Comparison of ENCODE assay signal across 14 cellular contexts in the genomic region with DNA sequence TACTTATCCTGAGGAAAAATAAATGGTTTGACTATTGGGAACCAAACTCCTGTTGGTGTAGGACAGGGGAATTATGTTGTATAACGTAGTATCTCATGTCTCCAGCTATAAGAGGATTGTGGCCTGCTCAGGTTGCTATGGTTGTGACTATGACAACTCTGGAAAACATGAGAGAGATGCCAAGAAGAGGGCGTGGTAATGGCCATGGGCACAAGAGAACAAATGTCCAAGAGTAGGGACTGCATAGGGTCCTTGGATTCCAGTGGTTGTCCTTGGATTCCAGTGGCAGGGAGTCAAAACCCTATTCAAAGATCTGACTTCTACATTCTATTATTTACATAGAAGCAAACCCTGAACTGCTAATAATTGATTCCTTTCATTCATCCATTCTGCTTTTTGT. TPM values are rescaled to one million over a fixed set of nuclear protein-coding genes. Genes with fewer than 3 reads are reported as not detected.
A peak's percentile ranks its signal among the peaks of the same experiment; 100 is the strongest.
DNase-seq lines count a peak whose midpoint lies in the region; ATAC-seq lines count a peak whose summit lies in the region.
"Had no signal": no experiment of that assay in that cellular context is flagged by ENCODE, and none has a peak within 500 bp of the region (broad histone marks: within the 10 kb centered on the region; RNA-seq: fewer than 3 reads in every experiment).

No MANE protein-coding gene starts in this region.

- no peaks in the 10 kb centered on the region for H3K9me3 ChIP-seq in stomach smooth muscle (ENCODE audit: control insufficient read depth in 2 of 2, low read length in 2 of 2)
- no peaks in the 10 kb centered on the region for H3K9me3 ChIP-seq in CD8-positive, alpha-beta memory T cell (ENCODE audit: low read length)

- H3K9me3 Mint-ChIP-seq in CD8-positive, alpha-beta memory T cell, result no peaks in the 10 kb centered on the region
- H3K9me3 Mint-ChIP-seq: naive thymus-derived CD8-positive, alpha-beta T cell had no signal

- no peaks in the 10 kb centered on the region for H3K27me3 Mint-ChIP-seq in CD8-positive, alpha-beta memory T cell
- H3K27me3 Mint-ChIP-seq: activated CD8-positive, alpha-beta memory T cell treated with anti-CD3 and anti-CD28 coated beads, Interleukin-2, amount 10 ng/mL, durations not matched to agents 7 days and 5 days; naive thymus-derived CD8-positive, alpha-beta T cell had no signal

- no peak overlapping the region for H3K4me3 ChIP-seq in stomach smooth muscle (ENCODE audit: low read length in 2 of 2)
- no peak overlapping the region for H3K4me3 ChIP-seq in CD8-positive, alpha-beta memory T cell (ENCODE audit: low read length)

- peaks cover 6% of the 10 kb centered on the region for H3K4me1 ChIP-seq in stomach smooth muscle (ENCODE audit: control insufficient read depth, insufficient read depth, low read length)
- H3K4me1 ChIP-seq in CD8-positive, alpha-beta memory T cell (ENCODE audit: insufficient read depth, low read length), result no peaks in the 10 kb centered on the region

- peak overlapping the region; percentile 76 for H3K27ac ChIP-seq in stomach smooth muscle (ENCODE audit: low read length)
- no peak overlapping the region for H3K27ac ChIP-seq in CD8-positive, alpha-beta memory T cell (ENCODE audit: low read depth, low read length)

- H3K9ac ChIP-seq in stomach smooth muscle (ENCODE audit: low read length in 2 of 2), result peak overlapping the region in 1 of 2 donors; percentile 14

- intact Hi-C loops in left ventricle myocardium superior (cut with micrococcal nuclease) (no loop called here), left colon (cut with DNase I, micrococcal nuclease) (no loop called here)

- ATAC-seq in left ventricle myocardium superior (peak; percentile 94), left colon (no peak), GM19467 (IDR thresholded peaks at IDR 0.05; ENCODE audit: unreplicated experiment) (no peak)
- ATAC-seq: activated CD8-positive, alpha-beta memory T cell treated with anti-CD3 and anti-CD28 coated beads, Interleukin-2, amount 10 ng/mL, durations not matched to agents 7 days and 5 days; naive thymus-derived CD8-positive, alpha-beta T cell had no signal

- no peaks in the 10 kb centered on the region for H3K36me3 ChIP-seq in stomach smooth muscle (ENCODE audit: control insufficient read depth in 2 of 2, insufficient read depth in 2 of 2, low read length in 2 of 2)
- H3K36me3 ChIP-seq in CD8-positive, alpha-beta memory T cell (ENCODE audit: insufficient read depth, low read length), result no peaks in the 10 kb centered on the region

- H3K4me1 Mint-ChIP-seq in CD8-positive, alpha-beta memory T cell, result no peaks in the 10 kb centered on the region
- H3K4me1 Mint-ChIP-seq: activated CD8-positive, alpha-beta memory T cell treated with anti-CD3 and anti-CD28 coated beads, Interleukin-2, amount 10 ng/mL, durations not matched to agents 7 days and 5 days had no signal

- CTCF ChIA-PET in CD8-positive, alpha-beta memory T cell (lab: Charles Lee), result no interaction called here

- POLR2A ChIA-PET in CD8-positive, alpha-beta memory T cell (lab: Charles Lee), result no interaction called here

- no peak overlapping the region for H3K27ac Mint-ChIP-seq in CD8-positive, alpha-beta memory T cell
- H3K27ac Mint-ChIP-seq: activated CD8-positive, alpha-beta memory T cell treated with anti-CD3 and anti-CD28 coated beads, Interleukin-2, amount 10 ng/mL, durations not matched to agents 7 days and 5 days; naive thymus-derived CD8-positive, alpha-beta T cell had no signal

- H3K36me3 Mint-ChIP-seq in CD8-positive, alpha-beta memory T cell, result no peaks in the 10 kb centered on the region
- H3K36me3 Mint-ChIP-seq: activated CD8-positive, alpha-beta memory T cell treated with anti-CD3 and anti-CD28 coated beads, Interleukin-2, amount 10 ng/mL, durations not matched to agents 7 days and 5 days; naive thymus-derived CD8-positive, alpha-beta T cell had no signal

- H3K27me3 ChIP-seq in stomach smooth muscle (ENCODE audit: control insufficient read depth in 1 of 2, insufficient read depth in 2 of 2, low read length in 2 of 2), result no peaks in the 10 kb centered on the region
- H3K27me3 ChIP-seq in CD8-positive, alpha-beta memory T cell (ENCODE audit: insufficient read depth, low read length, poor library complexity, severe bottlenecking), result no peaks in the 10 kb centered on the region

- DNase-seq in DMS53 (lab: John Stamatoyannopoulos, UW), result peak; percentile 18
- no peak for DNase-seq in DMS53 treated with DMSO at 0.1 percent for 48 hours (lab: John Stamatoyannopoulos, UW; ENCODE audit: unreplicated experiment)
- peak; percentile 25 for DNase-seq in SW480 (ENCODE audit: low spot score)
- no peak for DNase-seq in left ventricle myocardium superior
- no peak for DNase-seq in CD8-positive, alpha-beta memory T cell
- DNase-seq in left colon, result no peak
- DNase-seq: 8988T; activated CD8-positive, alpha-beta memory T cell treated with anti-CD3 and anti-CD28 coated beads, Interleukin-2, amount 10 ng/mL, durations not matched to agents 7 days and 5 days; cerebellar nuclear complex; head of caudate nucleus; naive thymus-derived CD8-positive, alpha-beta T cell; stimulated activated CD4-positive, alpha-beta T cell treated with anti-CD3 and anti-CD28 coated beads, Interleukin-1b, Interleukin-23, amount 100 ng/mL, for 48 hours had no signal

- no peak overlapping the region for H3K4me3 Mint-ChIP-seq in CD8-positive, alpha-beta memory T cell
- H3K4me3 Mint-ChIP-seq: activated CD8-positive, alpha-beta memory T cell treated with anti-CD3 and anti-CD28 coated beads, Interleukin-2, amount 10 ng/mL, durations not matched to agents 7 days and 5 days; naive thymus-derived CD8-positive, alpha-beta T cell had no signal

RNA-seq across cellular contexts. Expression of a gene that starts 6.8 kb away (rescaled TPM):
- 18.4 TPM for total RNA-seq in left ventricle myocardium superior
- total RNA-seq in CD8-positive, alpha-beta memory T cell, result 10 to 100 TPM; 18.4 to 19.8 TPM
- 1.6 TPM for polyA plus RNA-seq in CD8-positive, alpha-beta memory T cell
- 10 to 100 TPM; 14.7 to 15.8 TPM for total RNA-seq in left colon

RNA-seq across cellular contexts. Expression of a gene that starts 55.7 kb away (rescaled TPM):
- total RNA-seq in left ventricle myocardium superior, result 105 TPM
- 100 to 1,000 TPM; 112 to 125 TPM for total RNA-seq in CD8-positive, alpha-beta memory T cell
- 99.7 TPM for polyA plus RNA-seq in CD8-positive, alpha-beta memory T cell
- total RNA-seq in left colon, result 10 to 100 TPM; 79.3 to 86.0 TPM

Comparison
In these comparisons a context has a peak if more than half of its experiments do, and no peak if none do; other contexts are left out.
1. DNase-seq: peak in DMS53 (single experiment) and SW480 (single experiment); none in DMS53 treated with DMSO at 0.1 percent for 48 hours (single experiment), left ventricle myocardium superior (single experiment), CD8-positive, alpha-beta memory T cell (0 of 5) and left colon (0 of 2).